In the genomic region with DNA sequence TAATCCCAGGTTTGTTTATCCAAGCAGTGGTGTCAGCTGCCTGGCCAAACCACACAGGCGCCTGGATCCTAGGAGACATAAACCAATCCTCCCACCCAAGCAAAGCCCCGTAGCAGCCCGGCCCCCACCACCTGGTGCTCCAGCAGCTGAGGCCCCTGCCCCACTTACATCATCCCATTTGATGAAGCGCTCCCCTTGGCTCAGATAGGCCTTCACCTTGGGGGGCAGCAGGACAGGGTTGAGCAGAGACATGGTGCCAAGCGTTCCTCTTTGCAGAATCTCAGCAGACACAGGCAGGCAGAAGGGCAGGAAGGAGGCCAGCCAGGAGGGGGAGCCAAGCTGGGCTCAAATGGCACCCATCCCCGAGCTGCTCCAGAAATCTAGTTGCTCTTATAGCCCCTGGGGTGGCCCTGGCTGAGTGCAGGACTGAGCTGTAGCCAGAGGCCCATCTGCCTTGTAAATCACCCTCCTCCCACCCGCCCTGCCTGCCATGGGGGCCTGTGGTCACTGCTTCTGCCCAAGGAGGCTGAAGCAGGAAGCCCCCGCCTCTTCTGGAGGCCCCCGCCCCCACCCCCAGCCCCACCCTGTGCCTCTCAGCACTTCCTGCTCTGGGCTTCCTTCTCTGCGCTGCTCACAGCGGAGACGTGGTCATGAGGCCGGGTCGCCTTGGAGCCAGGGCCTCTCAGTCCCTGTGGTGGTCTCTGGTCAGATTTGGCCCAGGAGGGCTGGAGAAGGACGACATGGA, we compare ENCODE assay signal across 8 cellular contexts. TPM values are rescaled to one million over a fixed set of nuclear protein-coding genes. Genes with fewer than 3 reads are reported as not detected.
DNase-seq lines count a peak whose midpoint lies in the region; ATAC-seq, FAIRE-seq and TF ChIP-seq lines count a peak whose summit lies in the region.

A gene with protein sequence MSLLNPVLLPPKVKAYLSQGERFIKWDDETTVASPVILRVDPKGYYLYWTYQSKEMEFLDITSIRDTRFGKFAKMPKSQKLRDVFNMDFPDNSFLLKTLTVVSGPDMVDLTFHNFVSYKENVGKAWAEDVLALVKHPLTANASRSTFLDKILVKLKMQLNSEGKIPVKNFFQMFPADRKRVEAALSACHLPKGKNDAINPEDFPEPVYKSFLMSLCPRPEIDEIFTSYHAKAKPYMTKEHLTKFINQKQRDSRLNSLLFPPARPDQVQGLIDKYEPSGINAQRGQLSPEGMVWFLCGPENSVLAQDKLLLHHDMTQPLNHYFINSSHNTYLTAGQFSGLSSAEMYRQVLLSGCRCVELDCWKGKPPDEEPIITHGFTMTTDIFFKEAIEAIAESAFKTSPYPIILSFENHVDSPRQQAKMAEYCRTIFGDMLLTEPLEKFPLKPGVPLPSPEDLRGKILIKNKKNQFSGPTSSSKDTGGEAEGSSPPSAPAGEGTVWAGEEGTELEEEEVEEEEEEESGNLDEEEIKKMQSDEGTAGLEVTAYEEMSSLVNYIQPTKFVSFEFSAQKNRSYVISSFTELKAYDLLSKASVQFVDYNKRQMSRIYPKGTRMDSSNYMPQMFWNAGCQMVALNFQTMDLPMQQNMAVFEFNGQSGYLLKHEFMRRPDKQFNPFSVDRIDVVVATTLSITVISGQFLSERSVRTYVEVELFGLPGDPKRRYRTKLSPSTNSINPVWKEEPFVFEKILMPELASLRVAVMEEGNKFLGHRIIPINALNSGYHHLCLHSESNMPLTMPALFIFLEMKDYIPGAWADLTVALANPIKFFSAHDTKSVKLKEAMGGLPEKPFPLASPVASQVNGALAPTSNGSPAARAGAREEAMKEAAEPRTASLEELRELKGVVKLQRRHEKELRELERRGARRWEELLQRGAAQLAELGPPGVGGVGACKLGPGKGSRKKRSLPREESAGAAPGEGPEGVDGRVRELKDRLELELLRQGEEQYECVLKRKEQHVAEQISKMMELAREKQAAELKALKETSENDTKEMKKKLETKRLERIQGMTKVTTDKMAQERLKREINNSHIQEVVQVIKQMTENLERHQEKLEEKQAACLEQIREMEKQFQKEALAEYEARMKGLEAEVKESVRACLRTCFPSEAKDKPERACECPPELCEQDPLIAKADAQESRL (minus strand): TSS at position 515 of the 745 bp plus-strand sequence. CDS start 263 bp downstream, at position 252.

- ATAC-seq in GM18511 (IDR thresholded peaks at IDR 0.05; ENCODE audit: unreplicated experiment): peak; percentile 77
- ATAC-seq in HG02973 (IDR thresholded peaks at IDR 0.05; ENCODE audit: unreplicated experiment): peak; percentile 49

- no peak within 1 kb of the TSS for H2AFZ ChIP-seq in keratinocyte (ENCODE audit: control insufficient read depth, low read length)

- peaks cover 4% of the 10 kb centered on the region for H4K20me1 ChIP-seq in keratinocyte (ENCODE audit: control insufficient read depth, extremely low read depth, insufficient read depth, low read length)

- no peak for DNase-seq in SK-N-MC (ENCODE audit: low read depth, low spot score)
- DNase-seq in activated naive CD4-positive, alpha-beta T cell treated with Interleukin-2 at 50 U/mL for 16 hours: peak; percentile 71
- DNase-seq in keratinocyte (ENCODE audit: low read depth, low spot score): no peak
- DNase-seq in stimulated activated CD4-positive, alpha-beta T cell treated with anti-CD3 and anti-CD28 coated beads, TNF-alpha, amount 100 ng/mL, for 4 hours (ENCODE audit: low read depth in 3 of 3): peak; percentile 41 to 51 (median 42)
- DNase-seq in AG08395 (ENCODE audit: low spot score): no peak
- no peak for DNase-seq in A172 (ENCODE audit: low spot score)

- no peaks in the 10 kb centered on the region for H3K4me1 ChIP-seq in keratinocyte (ENCODE audit: control insufficient read depth, extremely low read depth, insufficient read depth, low read length)

- H3K4me3 ChIP-seq in SK-N-MC (peak within 1 kb of the TSS; percentile 81), keratinocyte (ENCODE audit: control insufficient read depth in 2 of 3, extremely low read depth in 1 of 3, insufficient read depth in 2 of 3, low read depth in 1 of 3, low read length in 3 of 3) (no peak within 1 kb of the TSS)

- no peaks in the 10 kb centered on the region for H3K79me2 ChIP-seq in keratinocyte (ENCODE audit: control insufficient read depth, insufficient read depth, low read length)

- H3K9ac ChIP-seq in SK-N-MC (ENCODE audit: insufficient read length) (peak within 1 kb of the TSS; percentile 79), keratinocyte (ENCODE audit: control insufficient read depth, extremely low read depth, insufficient read depth, low read length) (no peak within 1 kb of the TSS)

- peak in 2 of 3 experiments; percentile 9 to 46 for TF ChIP-seq CTCF in keratinocyte (optimal IDR thresholded peaks at IDR 0.05 in 1 of 3, IDR thresholded peaks at IDR 0.05 in 1 of 3, conservative IDR thresholded peaks at IDR 0.05 in 1 of 3; ENCODE audit: extremely low read depth in 1 of 3, insufficient read depth in 2 of 3, low read length in 3 of 3)

- FAIRE-seq in keratinocyte (lab: Jason Lieb, UNC): no peak

- no peaks in the 10 kb centered on the region for H3K9me3 ChIP-seq in SK-N-MC (ENCODE audit: low read depth, low read length)
- no peaks in the 10 kb centered on the region for H3K9me3 ChIP-seq in keratinocyte (ENCODE audit: control insufficient read depth, low read depth, low read length)

- no peak within 1 kb of the TSS for H3K4me2 ChIP-seq in keratinocyte (ENCODE audit: control insufficient read depth, extremely low read depth, insufficient read depth, low read depth, low read length)

- no peaks in the 10 kb centered on the region for H3K9me1 ChIP-seq in keratinocyte (ENCODE audit: control insufficient read depth, extremely low read depth, insufficient read depth, low read length)

- H3K27ac ChIP-seq in SK-N-MC (peak within 1 kb of the TSS; percentile 88), keratinocyte (ENCODE audit: control insufficient read depth, insufficient read depth, low read length) (no peak within 1 kb of the TSS)

- dilution Hi-C loops in keratinocyte (cut with MboI; ENCODE audit: extremely low pct_ligation_motif_present, low sequenced_read_pairs): no loop called here

- H3K36me3 ChIP-seq in SK-N-MC (ENCODE audit: insufficient read depth, low read length): peaks cover 9% of the 10 kb centered on the region; the same call in 1 of the 2 replicates
- H3K36me3 ChIP-seq in keratinocyte (ENCODE audit: control insufficient read depth in 2 of 2, extremely low read depth in 1 of 2, insufficient read depth in 2 of 2, low read length in 2 of 2): no peaks in the 10 kb centered on the region

- H3K27me3 ChIP-seq in keratinocyte (ENCODE audit: control insufficient read depth, extremely low read depth, insufficient read depth, low read length): peaks cover 30% of the 10 kb centered on the region

RNA-seq across cellular contexts. Expression of the gene that starts here (rescaled TPM):
- polyA plus RNA-seq in keratinocyte: 0.52 to 1.1 TPM (median 0.73 TPM) in 3 replicates
- not detected for polyA plus RNA-seq in keratinocyte (2011; ENCODE audit: low read depth)
- polyA plus RNA-seq in keratinocyte (2011; cell fraction: cytosol; rRNA removed): 0.69 and 0.72 TPM in 2 replicates
- 0.73 and 1.3 TPM in 2 replicates for polyA plus RNA-seq in keratinocyte (2011; cell fraction: nucleus; rRNA removed)
- polyA plus RNA-seq in keratinocyte (2012; ENCODE audit: low replicate concordance): 0.23 and 1.4 TPM in 2 replicates
- polyA minus RNA-seq in keratinocyte: 0.40 to 0.69 TPM in 2 of 3 replicates, not detected in the other
- polyA minus RNA-seq in keratinocyte (2011; cell fraction: cytosol; rRNA and poly(A)+ RNA removed): not detected
- polyA minus RNA-seq in keratinocyte (2011; cell fraction: nucleus; rRNA and poly(A)+ RNA removed): not detected in 2 replicates
- total RNA-seq in A172 (2014; rRNA removed; shearing (Covaris generic)): not detected in 2 replicates

Comparison
In these comparisons a context has a peak if more than half of its experiments do, and no peak if none do; other contexts are left out.
1. DNase-seq: peak in activated naive CD4-positive, alpha-beta T cell treated with Interleukin-2 at 50 U/mL for 16 hours (single experiment) and stimulated activated CD4-positive, alpha-beta T cell treated with anti-CD3 and anti-CD28 coated beads, TNF-alpha, amount 100 ng/mL, for 4 hours (3 of 3); none in SK-N-MC (single experiment), keratinocyte (single experiment), AG08395 (single experiment) and A172 (single experiment).